16 cellular contexts compared by ENCODE assay signal in genomic region chr11:34652191-34652958, GRCh38. TPM values are rescaled to one million over a fixed set of nuclear protein-coding genes. Genes with fewer than 3 reads are reported as not detected.
A peak's percentile ranks its signal among the peaks of the same experiment; 100 is the strongest.
DNase-seq lines count a peak whose midpoint lies in the region; ATAC-seq and TF ChIP-seq lines count a peak whose summit lies in the region.
"Had no signal": no experiment of that assay in that cellular context is flagged by ENCODE, and none has a peak within 500 bp of the region (broad histone marks: within the 10 kb centered on the region; RNA-seq: fewer than 3 reads in every experiment).

No MANE protein-coding gene starts in this region.

- peak overlapping the region; percentile 17 for H2AFZ ChIP-seq in ACC112 (ENCODE audit: low read length, unreplicated experiment)

- ATAC-seq in GM21717 (IDR thresholded peaks at IDR 0.05; ENCODE audit: unreplicated experiment) (peak; percentile 35), Panc1 (no peak), HG03521 (IDR thresholded peaks at IDR 0.05; ENCODE audit: unreplicated experiment) (no peak), HG02763 (IDR thresholded peaks at IDR 0.05; ENCODE audit: unreplicated experiment) (no peak), HG03520 (IDR thresholded peaks at IDR 0.05; ENCODE audit: unreplicated experiment) (no peak)
- ATAC-seq: pancreas had no signal

- POLR2A ChIA-PET in Panc1 (lab: Charles Lee) = interaction anchor here (0.6 kb wide), 1 partner anchor 1728 kb away, joined by 16 read pairs; no protein-coding TSS in a partner anchor

- H3K27ac ChIP-seq in ACC112 (ENCODE audit: low read depth, low read length) (peak overlapping the region; percentile 94; the same call in 1 of the 2 replicates), Panc1 (ENCODE audit: low read length) (peak overlapping the region; percentile 77)

- intact Hi-C loops in Panc1 (cut with micrococcal nuclease; ENCODE audit: unreplicated experiment) = loop anchor here (10.0 kb wide), 1 partner anchor 242 kb away; no protein-coding TSS in a partner anchor

- H3K27me3 ChIP-seq in ACC112 (ENCODE audit: insufficient read depth, low read length) (no peaks in the 10 kb centered on the region), Panc1 (ENCODE audit: control insufficient read depth, insufficient read depth, low read length) (no peaks in the 10 kb centered on the region)
- H3K27me3 ChIP-seq: pancreas had no signal

- TF ChIP-seq CTCF in Panc1 (IDR thresholded peaks at IDR 0.05) (no peak), fibroblast of villous mesenchyme (IDR thresholded peaks at IDR 0.05; ENCODE audit: insufficient read depth, low read depth, low read length) (no peak)

- H3K9me3 ChIP-seq in Panc1 (ENCODE audit: control insufficient read depth, insufficient read depth, low read depth, low read length) = no peaks in the 10 kb centered on the region; the same call in 1 of the 2 replicates
- H3K9me3 ChIP-seq: pancreas had no signal

- no TSS peak for BruUV-seq in Panc1 (replicated peaks; lab: Mats Ljungman, UMichigan)

- H3K4me3 ChIP-seq in ACC112 (ENCODE audit: low read depth, low read length) (no peak overlapping the region), Panc1 (ENCODE audit: low read depth in 2 of 2, low read length in 2 of 2) (no peak overlapping the region), fibroblast of villous mesenchyme (ENCODE audit: low read depth, low read length) (no peak overlapping the region)
- H3K4me3 ChIP-seq: pancreas had no signal

- H3K4me1 ChIP-seq in ACC112 (ENCODE audit: control insufficient read depth, insufficient read depth, low read length, unreplicated experiment) = peaks cover 40% of the 10 kb centered on the region
- peaks cover 24% of the 10 kb centered on the region for H3K4me1 ChIP-seq in Panc1 (ENCODE audit: control insufficient read depth, insufficient read depth, low read length)

- no peaks in the 10 kb centered on the region for H3K79me2 ChIP-seq in ACC112 (ENCODE audit: control insufficient read depth, insufficient read depth, low read length, unreplicated experiment)

- DNase-seq in Panc1 (ENCODE audit: low read depth, low spot score) (no peak), fibroblast of villous mesenchyme (ENCODE audit: low read depth) (peak; percentile 56), NCI-H2107 (lab: John Stamatoyannopoulos, UW) (no peak)
- DNase-seq: activated T-cell treated with anti-CD3 and anti-CD28 coated beads, Interleukin-2, amount 50 U/mL, for 48 hours; amygdala; DMS79; NCI-H1436 treated with DMSO at 0.1 percent for 48 hours; NCI-H748 treated with DMSO at 0.1 percent for 48 hours; pancreas; stimulated activated CD4-positive, alpha-beta T cell treated with anti-CD3 and anti-CD28 coated beads, Interleukin-15, amount 100 ng/mL, for 24 hours had no signal

- CTCF ChIA-PET in Panc1 (lab: Charles Lee) = interaction anchor here (1.4 kb wide), 1 partner anchor 140 kb away, joined by 3 read pairs; no protein-coding TSS in a partner anchor

- H3K36me3 ChIP-seq in ACC112 (ENCODE audit: insufficient read depth, low read length) (no peaks in the 10 kb centered on the region), Panc1 (ENCODE audit: control insufficient read depth, insufficient read depth, low read length) (no peaks in the 10 kb centered on the region)

- in situ Hi-C loops in Panc1 (cut with HindIII; ENCODE audit: low pct_unique_long_range_greater_than_20kb, low sequenced_read_pairs) = no loop called here

RNA-seq across cellular contexts. Expression of gene EHF, which starts 31.5 kb away (rescaled TPM):
- total RNA-seq in Panc1 (2021; ENCODE audit: unreplicated experiment) (0.51 TPM), fibroblast of villous mesenchyme (under 0.01 TPM in 1 of 2 replicates, not detected in the other)
- 0.17 TPM for polyA plus RNA-seq in Panc1 (2012; ENCODE audit: insufficient read length)
- total RNA-seq: HT1080 had no signal
